1 cellular context compared by ENCODE assay signal in genomic region chr19:55178781-55179569, GRCh38.
TF ChIP-seq lines count a peak whose summit lies in the region.

No MANE protein-coding gene starts in this region.

TF ChIP-seq in GM12878, 131 proteins besides CTCF, POLR2A, EP300 and RAD21 (continues in another document):
- TF ChIP-seq EGR1 (IDR thresholded peaks at IDR 0.05; ENCODE audit: borderline replicate concordance in 1 of 2, low read depth in 2 of 2, low read length in 2 of 2): peak in 1 of 2 experiments; percentile 67; a peak in 1 of 3 replicates
- TF ChIP-seq PAX5 (IDR thresholded peaks at IDR 0.05; ENCODE audit: borderline replicate concordance, low read depth, low read length): no peak
- no peak for TF ChIP-seq MTA3 (IDR thresholded peaks at IDR 0.05; ENCODE audit: borderline replicate concordance, low read length)
- TF ChIP-seq REST (IDR thresholded peaks at IDR 0.05; ENCODE audit: low read depth, low read length): no peak
- TF ChIP-seq YY1 (IDR thresholded peaks at IDR 0.05; ENCODE audit: low read depth, low read length): no peak
- TF ChIP-seq SREBF2 (IDR thresholded peaks at IDR 0.05; ENCODE audit: low read length): no peak
- no peak for TF ChIP-seq BCL11A (IDR thresholded peaks at IDR 0.05; ENCODE audit: low read depth, low read length)
- TF ChIP-seq POLR2AphosphoS2 (IDR thresholded peaks at IDR 0.05; ENCODE audit: low read depth, low read length): no peak
- TF ChIP-seq FOXK2 (IDR thresholded peaks at IDR 0.05): no peak
- no peak for TF ChIP-seq RBBP5 (conservative IDR thresholded peaks at IDR 0.05)
- TF ChIP-seq E2F4 (IDR thresholded peaks at IDR 0.05; ENCODE audit: low read depth, low read length): no peak
- no peak for TF ChIP-seq ATF7 (IDR thresholded peaks at IDR 0.05; ENCODE audit: low read depth)
- TF ChIP-seq, protein P1, sequence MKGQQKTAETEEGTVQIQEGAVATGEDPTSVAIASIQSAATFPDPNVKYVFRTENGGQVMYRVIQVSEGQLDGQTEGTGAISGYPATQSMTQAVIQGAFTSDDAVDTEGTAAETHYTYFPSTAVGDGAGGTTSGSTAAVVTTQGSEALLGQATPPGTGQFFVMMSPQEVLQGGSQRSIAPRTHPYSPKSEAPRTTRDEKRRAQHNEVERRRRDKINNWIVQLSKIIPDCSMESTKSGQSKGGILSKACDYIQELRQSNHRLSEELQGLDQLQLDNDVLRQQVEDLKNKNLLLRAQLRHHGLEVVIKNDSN (IDR thresholded peaks at IDR 0.05; ENCODE audit: borderline replicate concordance, extremely low read length, insufficient read depth, low read depth, low read length): no peak
- no peak for TF ChIP-seq PML (IDR thresholded peaks at IDR 0.05; ENCODE audit: low read length)
- TF ChIP-seq IRF4 (IDR thresholded peaks at IDR 0.05; ENCODE audit: low read depth, low read length): no peak
- peak; percentile 91 for TF ChIP-seq SP1 (IDR thresholded peaks at IDR 0.05; ENCODE audit: low read depth, low read length)
- no peak for TF ChIP-seq EZH2 (IDR thresholded peaks at IDR 0.05; ENCODE audit: borderline replicate concordance, control insufficient read depth, low read depth, low read length)
- TF ChIP-seq TARDBP (IDR thresholded peaks at IDR 0.05; ENCODE audit: borderline replicate concordance): peak; percentile 90
- TF ChIP-seq SMC3 (IDR thresholded peaks at IDR 0.05; ENCODE audit: borderline replicate concordance, low read length): no peak
- TF ChIP-seq, protein P2, sequence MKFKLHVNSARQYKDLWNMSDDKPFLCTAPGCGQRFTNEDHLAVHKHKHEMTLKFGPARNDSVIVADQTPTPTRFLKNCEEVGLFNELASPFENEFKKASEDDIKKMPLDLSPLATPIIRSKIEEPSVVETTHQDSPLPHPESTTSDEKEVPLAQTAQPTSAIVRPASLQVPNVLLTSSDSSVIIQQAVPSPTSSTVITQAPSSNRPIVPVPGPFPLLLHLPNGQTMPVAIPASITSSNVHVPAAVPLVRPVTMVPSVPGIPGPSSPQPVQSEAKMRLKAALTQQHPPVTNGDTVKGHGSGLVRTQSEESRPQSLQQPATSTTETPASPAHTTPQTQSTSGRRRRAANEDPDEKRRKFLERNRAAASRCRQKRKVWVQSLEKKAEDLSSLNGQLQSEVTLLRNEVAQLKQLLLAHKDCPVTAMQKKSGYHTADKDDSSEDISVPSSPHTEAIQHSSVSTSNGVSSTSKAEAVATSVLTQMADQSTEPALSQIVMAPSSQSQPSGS (IDR thresholded peaks at IDR 0.05; ENCODE audit: low read length): no peak
- no peak for TF ChIP-seq SMAD1 (IDR thresholded peaks at IDR 0.05; ENCODE audit: low read depth, partially characterized antibody)
- TF ChIP-seq BCL3 (IDR thresholded peaks at IDR 0.05; ENCODE audit: borderline replicate concordance, insufficient read depth, low read depth, low read length, poor library complexity, severe bottlenecking): no peak
- peak; percentile 100 for TF ChIP-seq BMI1 (IDR thresholded peaks at IDR 0.05; ENCODE audit: borderline replicate concordance)
- TF ChIP-seq ZNF274 (IDR thresholded peaks at IDR 0.05; ENCODE audit: insufficient read depth, insufficient read length): no peak
- peak; percentile 96 for TF ChIP-seq GATAD2B (conservative IDR thresholded peaks at IDR 0.05; ENCODE audit: low read depth)
- TF ChIP-seq IKZF1 (conservative IDR thresholded peaks at IDR 0.05): peak; percentile 91
- TF ChIP-seq HDGF (IDR thresholded peaks at IDR 0.05): no peak; the same call in 1 of the 2 replicates
- TF ChIP-seq SREBF1 (IDR thresholded peaks at IDR 0.05; ENCODE audit: low read length): no peak
- no peak for TF ChIP-seq TCF12 (IDR thresholded peaks at IDR 0.05; ENCODE audit: low read depth, low read length)
- TF ChIP-seq HDAC2 (IDR thresholded peaks at IDR 0.05): no peak
- peak; percentile 95 for TF ChIP-seq HCFC1 (IDR thresholded peaks at IDR 0.05; ENCODE audit: low read length)
- no peak for TF ChIP-seq YBX1 (IDR thresholded peaks at IDR 0.05)
- no peak for TF ChIP-seq TCF3 (IDR thresholded peaks at IDR 0.05; ENCODE audit: borderline replicate concordance, insufficient read depth, low read depth, low read length)
- TF ChIP-seq PAX8 (IDR thresholded peaks at IDR 0.05): no peak
- TF ChIP-seq RAD51 (IDR thresholded peaks at IDR 0.05): no peak
- TF ChIP-seq MYB (IDR thresholded peaks at IDR 0.05; ENCODE audit: borderline replicate concordance, low read depth, low read length): no peak
- peak; percentile 50; the same call in 1 of the 2 replicates for TF ChIP-seq GABPA (IDR thresholded peaks at IDR 0.05; ENCODE audit: low read depth)
- TF ChIP-seq CREM (IDR thresholded peaks at IDR 0.05; ENCODE audit: low read depth): peak; percentile 75
- no peak for TF ChIP-seq ZBTB33 (IDR thresholded peaks at IDR 0.05)
- TF ChIP-seq JUND (IDR thresholded peaks at IDR 0.05; ENCODE audit: low read depth, low read length): no peak
- peak; percentile 23; the same call in 1 of the 2 replicates for TF ChIP-seq RB1 (IDR thresholded peaks at IDR 0.05; ENCODE audit: borderline replicate concordance)
- peak; percentile 23; the same call in 1 of the 2 replicates for TF ChIP-seq ZNF384 (IDR thresholded peaks at IDR 0.05; ENCODE audit: borderline replicate concordance, low read depth, low read length)
- TF ChIP-seq ZNF622 (IDR thresholded peaks at IDR 0.05): no peak
- no peak for TF ChIP-seq JUNB (IDR thresholded peaks at IDR 0.05)
- TF ChIP-seq CHD2 (IDR thresholded peaks at IDR 0.05; ENCODE audit: borderline replicate concordance, low read depth, low read length): no peak; the same call in 1 of the 2 replicates
- TF ChIP-seq NR2F1 (conservative IDR thresholded peaks at IDR 0.05): no peak
- TF ChIP-seq, protein P3, sequence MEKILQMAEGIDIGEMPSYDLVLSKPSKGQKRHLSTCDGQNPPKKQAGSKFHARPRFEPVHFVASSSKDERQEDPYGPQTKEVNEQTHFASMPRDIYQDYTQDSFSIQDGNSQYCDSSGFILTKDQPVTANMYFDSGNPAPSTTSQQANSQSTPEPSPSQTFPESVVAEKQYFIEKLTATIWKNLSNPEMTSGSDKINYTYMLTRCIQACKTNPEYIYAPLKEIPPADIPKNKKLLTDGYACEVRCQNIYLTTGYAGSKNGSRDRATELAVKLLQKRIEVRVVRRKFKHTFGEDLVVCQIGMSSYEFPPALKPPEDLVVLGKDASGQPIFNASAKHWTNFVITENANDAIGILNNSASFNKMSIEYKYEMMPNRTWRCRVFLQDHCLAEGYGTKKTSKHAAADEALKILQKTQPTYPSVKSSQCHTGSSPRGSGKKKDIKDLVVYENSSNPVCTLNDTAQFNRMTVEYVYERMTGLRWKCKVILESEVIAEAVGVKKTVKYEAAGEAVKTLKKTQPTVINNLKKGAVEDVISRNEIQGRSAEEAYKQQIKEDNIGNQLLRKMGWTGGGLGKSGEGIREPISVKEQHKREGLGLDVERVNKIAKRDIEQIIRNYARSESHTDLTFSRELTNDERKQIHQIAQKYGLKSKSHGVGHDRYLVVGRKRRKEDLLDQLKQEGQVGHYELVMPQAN (conservative IDR thresholded peaks at IDR 0.05): no peak
- TF ChIP-seq EED (IDR thresholded peaks at IDR 0.05; ENCODE audit: low read depth): peak; percentile 59; the same call in 1 of the 2 replicates
- TF ChIP-seq NR2C1 (IDR thresholded peaks at IDR 0.05): no peak; the same call in 1 of the 2 replicates
- TF ChIP-seq CREB1 (IDR thresholded peaks at IDR 0.05; ENCODE audit: low read depth): peak; percentile 54
- TF ChIP-seq, protein P4, sequence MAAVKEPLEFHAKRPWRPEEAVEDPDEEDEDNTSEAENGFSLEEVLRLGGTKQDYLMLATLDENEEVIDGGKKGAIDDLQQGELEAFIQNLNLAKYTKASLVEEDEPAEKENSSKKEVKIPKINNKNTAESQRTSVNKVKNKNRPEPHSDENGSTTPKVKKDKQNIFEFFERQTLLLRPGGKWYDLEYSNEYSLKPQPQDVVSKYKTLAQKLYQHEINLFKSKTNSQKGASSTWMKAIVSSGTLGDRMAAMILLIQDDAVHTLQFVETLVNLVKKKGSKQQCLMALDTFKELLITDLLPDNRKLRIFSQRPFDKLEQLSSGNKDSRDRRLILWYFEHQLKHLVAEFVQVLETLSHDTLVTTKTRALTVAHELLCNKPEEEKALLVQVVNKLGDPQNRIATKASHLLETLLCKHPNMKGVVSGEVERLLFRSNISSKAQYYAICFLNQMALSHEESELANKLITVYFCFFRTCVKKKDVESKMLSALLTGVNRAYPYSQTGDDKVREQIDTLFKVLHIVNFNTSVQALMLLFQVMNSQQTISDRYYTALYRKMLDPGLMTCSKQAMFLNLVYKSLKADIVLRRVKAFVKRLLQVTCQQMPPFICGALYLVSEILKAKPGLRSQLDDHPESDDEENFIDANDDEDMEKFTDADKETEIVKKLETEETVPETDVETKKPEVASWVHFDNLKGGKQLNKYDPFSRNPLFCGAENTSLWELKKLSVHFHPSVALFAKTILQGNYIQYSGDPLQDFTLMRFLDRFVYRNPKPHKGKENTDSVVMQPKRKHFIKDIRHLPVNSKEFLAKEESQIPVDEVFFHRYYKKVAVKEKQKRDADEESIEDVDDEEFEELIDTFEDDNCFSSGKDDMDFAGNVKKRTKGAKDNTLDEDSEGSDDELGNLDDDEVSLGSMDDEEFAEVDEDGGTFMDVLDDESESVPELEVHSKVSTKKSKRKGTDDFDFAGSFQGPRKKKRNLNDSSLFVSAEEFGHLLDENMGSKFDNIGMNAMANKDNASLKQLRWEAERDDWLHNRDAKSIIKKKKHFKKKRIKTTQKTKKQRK (IDR thresholded peaks at IDR 0.05; ENCODE audit: low read depth, low read length): no peak
- no peak for TF ChIP-seq BACH1 (IDR thresholded peaks at IDR 0.05; ENCODE audit: borderline replicate concordance)
- peak; percentile 25; the same call in 1 of the 2 replicates for TF ChIP-seq NBN (IDR thresholded peaks at IDR 0.05)
- TF ChIP-seq POLR2AphosphoS5 (IDR thresholded peaks at IDR 0.05; ENCODE audit: low read length): no peak
- no peak for TF ChIP-seq BRCA1 (IDR thresholded peaks at IDR 0.05; ENCODE audit: low read depth, low read length)
- no peak for TF ChIP-seq NFXL1 (IDR thresholded peaks at IDR 0.05; ENCODE audit: borderline replicate concordance)
- no peak; the same call in 1 of the 2 replicates for TF ChIP-seq ELK1 (IDR thresholded peaks at IDR 0.05; ENCODE audit: low read depth, low read length)
